Comparison of ENCODE assay signal across 8 cellular contexts in the genomic region with DNA sequence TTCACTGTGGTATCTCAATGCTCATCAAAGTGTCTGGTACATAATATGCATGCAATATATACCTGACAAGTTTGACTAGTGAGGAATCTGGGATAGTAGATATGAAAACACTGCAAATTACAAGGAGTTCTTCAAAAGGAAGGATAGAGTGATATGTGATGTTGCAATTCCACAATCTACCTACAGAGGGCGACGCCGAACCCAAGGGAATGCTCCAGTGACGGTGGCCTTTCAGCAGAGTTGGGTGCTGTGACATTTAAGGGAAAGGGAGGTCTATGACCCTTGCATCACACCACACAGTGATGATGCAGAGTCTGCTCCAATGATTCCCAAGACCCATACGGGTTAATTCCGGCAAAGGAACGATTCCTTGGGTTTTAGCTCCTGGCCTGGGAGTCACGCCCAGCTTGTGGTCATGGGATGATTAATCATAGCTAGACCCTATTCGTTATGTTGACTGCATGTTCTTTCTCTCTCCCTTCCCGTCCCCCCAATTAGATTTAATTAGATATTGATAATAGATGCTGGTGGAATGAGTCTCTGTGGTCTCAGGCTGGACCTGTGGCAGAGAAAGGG.
A peak's percentile ranks its signal among the peaks of the same experiment; 100 is the strongest.
DNase-seq lines count a peak whose midpoint lies in the region; ATAC-seq, FAIRE-seq and TF ChIP-seq lines count a peak whose summit lies in the region.

No MANE protein-coding gene starts in this region.

- no peak for TF ChIP-seq POLR2A in A549 (IDR thresholded peaks at IDR 0.05; ENCODE audit: low read length)

- in situ Hi-C loops in G401 (cut with HindIII; ENCODE audit: low sequenced_read_pairs): no loop called here

- H3K79me2 ChIP-seq in fibroblast of lung (ENCODE audit: control insufficient read depth, insufficient read depth, low read length): no peaks in the 10 kb centered on the region

- H3K27me3 ChIP-seq in fibroblast of lung (ENCODE audit: control insufficient read depth, insufficient read depth, low read length): no peaks in the 10 kb centered on the region

- CTCF ChIA-PET in A549 (lab: Yijun Ruan, JAX): no interaction called here

- H3K27ac ChIP-seq in A549 (no peak overlapping the region), fibroblast of lung (ENCODE audit: insufficient read depth, low read length) (no peak overlapping the region)

- no peak overlapping the region for H3K4me2 ChIP-seq in A549
- H3K4me2 ChIP-seq in fibroblast of lung (ENCODE audit: extremely low read depth, insufficient read depth, low read length): no peak overlapping the region

- H3K9me3 ChIP-seq in A549: no peaks in the 10 kb centered on the region
- H3K9me3 ChIP-seq in fibroblast of lung (ENCODE audit: control insufficient read depth, insufficient read depth, low read depth, low read length): no peaks in the 10 kb centered on the region

- peak; percentile 29 for TF ChIP-seq CTCF in A549 (IDR thresholded peaks at IDR 0.05)
- peak; percentile 16 to 42 for TF ChIP-seq CTCF in fibroblast of lung (conservative IDR thresholded peaks at IDR 0.05 in 1 of 2, IDR thresholded peaks at IDR 0.05 in 1 of 2; ENCODE audit: low read depth in 1 of 2, low read length in 2 of 2)

- H3K36me3 ChIP-seq in fibroblast of lung (ENCODE audit: control insufficient read depth, insufficient read depth, low read length): no peaks in the 10 kb centered on the region

- H3K4me1 ChIP-seq in A549: no peaks in the 10 kb centered on the region
- no peaks in the 10 kb centered on the region for H3K4me1 ChIP-seq in fibroblast of lung (ENCODE audit: control insufficient read depth, extremely low read depth, insufficient read depth, low read length)

- TF ChIP-seq RAD21 in A549 (conservative IDR thresholded peaks at IDR 0.05 in 1 of 2, IDR thresholded peaks at IDR 0.05 in 1 of 2): peak in 1 of 2 experiments; percentile 41; a peak in 2 of 5 replicates

- POLR2A ChIA-PET in A549 (lab: Yijun Ruan, JAX): no interaction called here

- TF ChIP-seq EP300 in A549 (IDR thresholded peaks at IDR 0.05): no peak

- 0 out of 6 replicates have a peak, but pooled peaks of 1 of the 2 experiments have one; percentile 39 for ATAC-seq in A549

- no peak overlapping the region for H3K4me3 ChIP-seq in A549
- no peak overlapping the region for H3K4me3 ChIP-seq in fibroblast of lung (replicated peaks in 1 of 4; ENCODE audit: control extremely low read depth in 1 of 4, insufficient read depth in 1 of 4, low read depth in 3 of 4, low read length in 4 of 4)

- no peaks in the 10 kb centered on the region for H4K20me1 ChIP-seq in fibroblast of lung (ENCODE audit: control insufficient read depth, extremely low read depth, insufficient read depth, low read length)

- FAIRE-seq in A549 (lab: Jason Lieb, UNC): no peak

- DNase-seq in A549 (ENCODE audit: low read depth in 1 of 2, low spot score in 1 of 2) (peak; percentile 13 to 16), G401 (ENCODE audit: low spot score) (peak; percentile 28), NCI-H69 (lab: John Stamatoyannopoulos, UW) (peak; percentile 19), fibroblast of lung (ENCODE audit: low read depth in 2 of 2) (peak in 1 of 2 donors; percentile 0), NCI-H146 (lab: John Stamatoyannopoulos, UW) (no peak), foreskin melanocyte (no peak)
- DNase-seq in stimulated activated CD4-positive, alpha-beta T cell treated with anti-CD3 and anti-CD28 coated beads, Interleukin-4, amount 100 ng/mL, for 48 hours (ENCODE audit: low read depth in 2 of 2): peak; percentile 15 to 23
- DNase-seq in activated effector memory CD4-positive, alpha-beta T cell treated with anti-CD3 and anti-CD28 coated beads, Interleukin-2, amount 50 U/mL, for 16 hours: no peak

- WGBS in A549 (ENCODE audit: missing lambda C conversion rate): 6% methylated on average over 10 of the region's 10 CpGs

- H2AFZ ChIP-seq in fibroblast of lung (ENCODE audit: low read length): no peak overlapping the region

- no peak overlapping the region for H3K9ac ChIP-seq in fibroblast of lung (ENCODE audit: insufficient read depth, low read length)

TF ChIP-seq in A549, 52 proteins besides CTCF, POLR2A, EP300 and RAD21:
- TF ChIP-seq SMC3 (IDR thresholded peaks at IDR 0.05): 0 out of 3 replicates have a peak, but pooled peaks have one; percentile 7
- no peak for TF ChIP-seq POLR2AphosphoS2 (conservative IDR thresholded peaks at IDR 0.05; ENCODE audit: low read length)

Comparison
In these comparisons a context has a peak if more than half of its experiments do, and no peak if none do; other contexts are left out.
1. DNase-seq: peak in A549 (2 of 2), G401 (single experiment), NCI-H69 (single experiment) and stimulated activated CD4-positive, alpha-beta T cell treated with anti-CD3 and anti-CD28 coated beads, Interleukin-4, amount 100 ng/mL, for 48 hours (2 of 2); none in NCI-H146 (single experiment), foreskin melanocyte (single experiment) and activated effector memory CD4-positive, alpha-beta T cell treated with anti-CD3 and anti-CD28 coated beads, Interleukin-2, amount 50 U/mL, for 16 hours (single experiment).